29 cellular contexts compared by ENCODE assay signal in the genomic region with DNA sequence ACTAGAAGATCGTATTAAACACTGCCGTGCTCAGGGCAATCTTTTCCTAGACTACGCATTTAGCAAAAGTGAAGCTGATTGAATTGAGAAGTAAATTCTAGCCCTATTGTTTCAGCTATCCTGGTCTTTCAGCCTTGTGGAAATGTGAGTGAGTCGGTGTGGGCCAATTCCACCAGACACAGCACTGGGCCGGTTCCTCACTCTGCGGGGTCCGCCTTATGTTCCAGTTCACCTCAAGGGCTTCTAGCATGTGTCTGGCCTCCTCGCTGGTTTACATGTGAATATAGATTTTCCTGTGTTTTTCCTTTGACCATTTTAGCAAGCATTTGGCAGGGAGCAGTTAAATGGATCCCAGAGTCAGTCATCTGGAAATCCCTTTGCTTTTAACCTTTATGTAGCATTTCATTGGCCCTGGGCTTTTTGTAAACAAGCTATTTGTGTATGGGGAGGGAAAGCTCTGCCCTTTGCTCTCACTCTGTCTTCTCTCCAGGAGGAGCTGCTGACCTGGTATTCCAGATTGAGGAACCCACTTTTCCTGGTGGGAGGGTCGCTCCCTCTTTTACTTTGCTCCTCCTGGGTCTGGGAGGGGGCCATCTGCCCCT. TPM values are rescaled to one million over a fixed set of nuclear protein-coding genes. Genes with fewer than 3 reads are reported as not detected.
"Had no signal": no experiment of that assay in that cellular context is flagged by ENCODE, and none has a peak within 500 bp of the region (broad histone marks: within the 10 kb centered on the region; RNA-seq: fewer than 3 reads in every experiment).

No MANE protein-coding gene starts in this region.

- H3K4me3 ChIP-seq: cardiac muscle cell, ovary, prostate gland, suprapubic skin, tibial nerve had no signal

- H3K36me3 ChIP-seq: cardiac muscle cell, ovary, prostate gland, suprapubic skin, tibial nerve had no signal

- ATAC-seq: activated T-cell treated with anti-CD3 and anti-CD28 coated beads, Interleukin-2, amount 50 U/mL, for 72 hours; esophagus mucosa; naive thymus-derived CD8-positive, alpha-beta T cell; right cardiac atrium; stimulated activated naive CD8-positive, alpha-beta T cell treated with anti-CD3 and anti-CD28 coated beads, Interleukin-15, amount 100 ng/mL, for 72 hours had no signal

- H3K4me1 ChIP-seq: prostate gland, suprapubic skin, tibial nerve had no signal

- DNase-seq: activated CD4-positive, alpha-beta memory T cell treated with anti-CD3 and anti-CD28 coated beads, Interleukin-2, amount 10 ng/mL, durations not matched to agents 7 days and 5 days; activated CD4-positive, alpha-beta T cell treated with anti-CD3 and anti-CD28 coated beads for 4 hours; activated CD4-positive, CD25-positive, alpha-beta regulatory T cell; activated effector memory CD4-positive, alpha-beta T cell treated with anti-CD3 and anti-CD28 coated beads, Interleukin-2, amount 50 U/mL, for 16 hours; activated naive CD4-positive, alpha-beta T cell treated with anti-CD3 and anti-CD28 coated beads, Interleukin-2, amount 10 ng/mL, durations not matched to agents 7 days and 5 days; activated T-cell treated with anti-CD3 and anti-CD28 coated beads, Interleukin-2, amount 50 U/mL, for 72 hours; effector memory CD4-positive, alpha-beta T cell; foreskin melanocyte; kidney; mammary epithelial cell; naive thymus-derived CD8-positive, alpha-beta T cell; ovary; right cardiac atrium; stimulated activated CD4-positive, alpha-beta T cell treated with anti-CD3 and anti-CD28 coated beads, Interleukin-12 subunit alpha, Interleukin-12 subunit beta, amount 100 ng/mL, for 4 hours; stimulated activated CD4-positive, alpha-beta T cell treated with anti-CD3 and anti-CD28 coated beads, Interleukin-4, amount 100 ng/mL, for 4 hours; stimulated activated naive CD8-positive, alpha-beta T cell treated with anti-CD3 and anti-CD28 coated beads, Interleukin-15, amount 100 ng/mL, for 72 hours; T1000 had no signal

- FAIRE-seq: colon, endothelial cell of umbilical vein, kidney, urothelium cell line had no signal

- H3K27ac ChIP-seq: cardiac muscle cell, ovary, prostate gland, suprapubic skin, tibial nerve had no signal

- H3K9me3 ChIP-seq: ovary, prostate gland, suprapubic skin, tibial nerve had no signal

- H3K27me3 ChIP-seq: cardiac muscle cell, ovary, tibial nerve had no signal

RNA-seq across cellular contexts. Expression of a gene that starts 12.4 kb away (rescaled TPM):
- total RNA-seq: activated CD4-positive, alpha-beta memory T cell treated with anti-CD3 and anti-CD28 coated beads, Interleukin-2, amount 10 ng/mL, durations not matched to agents 7 days and 5 days; activated T-cell treated with anti-CD3 and anti-CD28 coated beads, Interleukin-2, amount 50 U/mL, for 72 hours; cardiac muscle cell; dermis microvascular lymphatic vessel endothelial cell; endothelial cell of umbilical vein; esophagus mucosa; kidney; mammary epithelial cell; mesothelial cell of epicardium; ovary; right cardiac atrium; skeletal muscle tissue; suprapubic skin; T-helper 1 cell treated with Interleukin-12 subunit alpha and Interleukin-12 subunit beta and Interleukin-4 antibody, amounts not matched to agents 30 ng/mL and 1 ng/mL, for 36 hours; tibial nerve had no signal
- polyA plus RNA-seq: cardiac muscle cell, endothelial cell of umbilical vein, mammary epithelial cell, ovary, right cardiac atrium had no signal
